1 cellular context compared by ENCODE assay signal in the genomic region with DNA sequence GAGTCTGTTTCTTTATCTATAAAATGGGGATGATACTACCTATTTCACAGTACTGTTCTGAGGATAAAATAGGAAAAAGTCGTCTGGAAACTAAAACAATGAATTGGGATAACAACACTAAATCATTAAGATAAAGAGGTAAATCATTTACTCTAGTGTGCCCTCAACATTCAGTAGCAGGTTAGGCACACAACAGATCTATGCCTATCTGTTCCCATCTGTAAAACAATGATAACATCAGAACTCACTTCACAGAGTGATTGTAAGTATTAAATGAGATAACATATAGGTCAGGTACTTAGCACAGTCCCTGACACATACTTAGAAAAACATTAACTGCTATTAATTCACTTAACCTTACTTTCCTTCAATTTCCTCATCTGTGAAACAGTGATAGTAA.
TF ChIP-seq lines count a peak whose summit lies in the region.

No MANE protein-coding gene starts in this region.

TF ChIP-seq in GM12878, 131 proteins besides CTCF, POLR2A, EP300 and RAD21 (continued from another document):
- TF ChIP-seq CEBPB (IDR thresholded peaks at IDR 0.05; ENCODE audit: borderline replicate concordance in 1 of 2, low read depth in 2 of 2, low read length in 2 of 2), result no peak
- TF ChIP-seq LARP7 (IDR thresholded peaks at IDR 0.05), result no peak
- TF ChIP-seq, protein P1, sequence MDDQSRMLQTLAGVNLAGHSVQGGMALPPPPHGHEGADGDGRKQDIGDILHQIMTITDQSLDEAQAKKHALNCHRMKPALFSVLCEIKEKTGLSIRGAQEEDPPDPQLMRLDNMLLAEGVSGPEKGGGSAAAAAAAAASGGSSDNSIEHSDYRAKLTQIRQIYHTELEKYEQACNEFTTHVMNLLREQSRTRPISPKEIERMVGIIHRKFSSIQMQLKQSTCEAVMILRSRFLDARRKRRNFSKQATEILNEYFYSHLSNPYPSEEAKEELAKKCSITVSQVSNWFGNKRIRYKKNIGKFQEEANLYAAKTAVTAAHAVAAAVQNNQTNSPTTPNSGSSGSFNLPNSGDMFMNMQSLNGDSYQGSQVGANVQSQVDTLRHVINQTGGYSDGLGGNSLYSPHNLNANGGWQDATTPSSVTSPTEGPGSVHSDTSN (IDR thresholded peaks at IDR 0.05; ENCODE audit: insufficient replicate concordance, low read depth, low read length), result no peak
- no peak for TF ChIP-seq TAF1 (IDR thresholded peaks at IDR 0.05; ENCODE audit: borderline replicate concordance, low read depth, low read length)
- TF ChIP-seq POU2F2 (IDR thresholded peaks at IDR 0.05; ENCODE audit: borderline replicate concordance, low read depth, low read length), result no peak
- no peak for TF ChIP-seq TCF7 (IDR thresholded peaks at IDR 0.05; ENCODE audit: borderline replicate concordance)
- no peak for TF ChIP-seq EZH2 (IDR thresholded peaks at IDR 0.05; ENCODE audit: borderline replicate concordance, control insufficient read depth, low read depth, low read length)
- no peak for TF ChIP-seq ZNF207 (IDR thresholded peaks at IDR 0.05; ENCODE audit: borderline replicate concordance)
- no peak for TF ChIP-seq RFX5 (IDR thresholded peaks at IDR 0.05; ENCODE audit: low read depth, low read length)
- TF ChIP-seq TCF3 (IDR thresholded peaks at IDR 0.05; ENCODE audit: borderline replicate concordance, insufficient read depth, low read depth, low read length), result no peak
